18 cellular contexts compared by ENCODE assay signal in the genomic region with DNA sequence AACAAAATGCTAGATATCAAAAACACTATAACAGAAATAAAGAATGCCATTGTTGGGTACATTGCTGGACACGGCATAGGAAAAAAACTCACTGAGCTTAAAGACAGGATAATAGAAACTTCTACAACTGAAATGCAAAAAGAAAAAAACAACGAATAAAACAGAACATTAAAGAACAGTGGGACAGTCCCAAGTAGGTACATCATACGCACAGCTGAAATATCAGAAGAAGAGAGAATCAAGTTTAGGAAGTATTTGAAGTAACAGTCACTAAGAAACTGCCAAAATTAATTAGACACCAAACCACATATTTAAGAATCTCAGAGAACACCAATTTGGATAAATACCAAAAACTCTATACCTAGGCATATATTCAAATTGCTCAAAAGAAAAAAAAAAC. TPM values are rescaled to one million over a fixed set of nuclear protein-coding genes. Genes with fewer than 3 reads are reported as not detected.
DNase-seq lines count a peak whose midpoint lies in the region; ATAC-seq and TF ChIP-seq lines count a peak whose summit lies in the region.
"Had no signal": no experiment of that assay in that cellular context is flagged by ENCODE, and none has a peak within 500 bp of the region (broad histone marks: within the 10 kb centered on the region; RNA-seq: fewer than 3 reads in every experiment).

No MANE protein-coding gene starts in this region.

- no peak for DNase-seq in activated CD4-positive, alpha-beta T cell treated with anti-CD3 and anti-CD28 coated beads, Interleukin-2, amount 10 ng/mL, durations not matched to agents 24 days and 14 days
- DNase-seq in activated CD4-positive, alpha-beta T cell treated with anti-CD3 and anti-CD28 coated beads, Interleukin-2, amount 50 U/mL, for 48 hours = no peak
- no peak for DNase-seq in activated naive CD4-positive, alpha-beta T cell treated with anti-CD3 and anti-CD28 coated beads, Interleukin-2, amount 50 U/mL, for 16 hours
- no peak for DNase-seq in mesothelial cell of epicardium (ENCODE audit: low spot score in 2 of 2, unreplicated experiment in 2 of 2)
- no peak for DNase-seq in ovary
- DNase-seq: 8988T; CD4-positive, alpha-beta memory T cell; DMS153; DMS79; GDM1; GOT3; H7; HFFc6 had no signal

- H3K27me3 Mint-ChIP-seq in activated CD4-positive, alpha-beta T cell treated with anti-CD3 and anti-CD28 coated beads, Interleukin-2, amount 10 ng/mL, durations not matched to agents 24 days and 14 days = no peaks in the 10 kb centered on the region
- no peaks in the 10 kb centered on the region for H3K27me3 Mint-ChIP-seq in activated naive CD4-positive, alpha-beta T cell treated with anti-CD3 and anti-CD28 coated beads, Interleukin-2, amount 50 U/mL, for 24 hours
- no peaks in the 10 kb centered on the region for H3K27me3 Mint-ChIP-seq in mesothelial cell of epicardium (ENCODE audit: low read depth)
- H3K27me3 Mint-ChIP-seq: CD4-positive, alpha-beta memory T cell had no signal

- TF ChIP-seq CTCF in mesothelial cell of epicardium (IDR thresholded peaks at IDR 0.05; ENCODE audit: unreplicated experiment) = no peak
- TF ChIP-seq CTCF in ovary (IDR thresholded peaks at IDR 0.05) = no peak

- no peaks in the 10 kb centered on the region for H3K9me3 ChIP-seq in ovary

- TF ChIP-seq EP300 in ovary (IDR thresholded peaks at IDR 0.05) = no peak

- peak overlapping the region; percentile 25 for H3K27ac Mint-ChIP-seq in activated CD4-positive, alpha-beta T cell treated with anti-CD3 and anti-CD28 coated beads, Interleukin-2, amount 10 ng/mL, durations not matched to agents 24 days and 14 days
- H3K27ac Mint-ChIP-seq in activated naive CD4-positive, alpha-beta T cell treated with anti-CD3 and anti-CD28 coated beads, Interleukin-2, amount 50 U/mL, for 24 hours = peak overlapping the region; percentile 18
- H3K27ac Mint-ChIP-seq in mesothelial cell of epicardium = peak overlapping the region; percentile 12
- H3K27ac Mint-ChIP-seq: HFFc6 had no signal

- WGBS in ovary, 3 donors = 86 to 88% (median 87%) methylated on average over 3 of the region's 3 CpGs

- no peak for ATAC-seq in HG02938 (IDR thresholded peaks at IDR 0.05; ENCODE audit: unreplicated experiment)
- ATAC-seq: HCT116 had no signal

- no peak overlapping the region for H3K27ac ChIP-seq in ovary
- H3K27ac ChIP-seq: BLaER1 had no signal

- H3K4me1 ChIP-seq in ovary (ENCODE audit: insufficient read depth) = no peaks in the 10 kb centered on the region
- H3K4me1 ChIP-seq: BLaER1 had no signal

- intact Hi-C loops in activated CD4-positive, alpha-beta T cell treated with anti-CD3 and anti-CD28 coated beads, Interleukin-2, amount 10 ng/mL, durations not matched to agents 24 days and 14 days (cut with micrococcal nuclease) = no loop called here
- intact Hi-C loops in ovary (cut with DNase I) = loop anchor here in 1 of 4 donors (10.0 kb wide), 1 partner anchor 920 kb away; no protein-coding TSS in a partner anchor

- peaks cover 16% of the 10 kb centered on the region for H3K36me3 Mint-ChIP-seq in activated CD4-positive, alpha-beta T cell treated with anti-CD3 and anti-CD28 coated beads, Interleukin-2, amount 10 ng/mL, durations not matched to agents 24 days and 14 days (ENCODE audit: low read depth)
- peaks cover 27% of the 10 kb centered on the region for H3K36me3 Mint-ChIP-seq in activated naive CD4-positive, alpha-beta T cell treated with anti-CD3 and anti-CD28 coated beads, Interleukin-2, amount 50 U/mL, for 24 hours
- H3K36me3 Mint-ChIP-seq in mesothelial cell of epicardium = peaks cover 25% of the 10 kb centered on the region

- H3K9me3 Mint-ChIP-seq in activated CD4-positive, alpha-beta T cell treated with anti-CD3 and anti-CD28 coated beads, Interleukin-2, amount 10 ng/mL, durations not matched to agents 24 days and 14 days = no peaks in the 10 kb centered on the region
- no peaks in the 10 kb centered on the region for H3K9me3 Mint-ChIP-seq in activated naive CD4-positive, alpha-beta T cell treated with anti-CD3 and anti-CD28 coated beads, Interleukin-2, amount 50 U/mL, for 24 hours
- peaks cover 15% of the 10 kb centered on the region for H3K9me3 Mint-ChIP-seq in mesothelial cell of epicardium
- H3K9me3 Mint-ChIP-seq: HFFc6 had no signal

- H3K4me1 Mint-ChIP-seq in activated CD4-positive, alpha-beta T cell treated with anti-CD3 and anti-CD28 coated beads, Interleukin-2, amount 10 ng/mL, durations not matched to agents 24 days and 14 days = peaks cover 15% of the 10 kb centered on the region
- peaks cover 53% of the 10 kb centered on the region for H3K4me1 Mint-ChIP-seq in activated naive CD4-positive, alpha-beta T cell treated with anti-CD3 and anti-CD28 coated beads, Interleukin-2, amount 50 U/mL, for 24 hours
- peaks cover 5% of the 10 kb centered on the region for H3K4me1 Mint-ChIP-seq in mesothelial cell of epicardium

- H3K4me3 Mint-ChIP-seq in activated CD4-positive, alpha-beta T cell treated with anti-CD3 and anti-CD28 coated beads, Interleukin-2, amount 10 ng/mL, durations not matched to agents 24 days and 14 days = no peak overlapping the region
- H3K4me3 Mint-ChIP-seq in activated naive CD4-positive, alpha-beta T cell treated with anti-CD3 and anti-CD28 coated beads, Interleukin-2, amount 50 U/mL, for 24 hours = no peak overlapping the region
- no peak overlapping the region for H3K4me3 Mint-ChIP-seq in mesothelial cell of epicardium
- H3K4me3 Mint-ChIP-seq: CD14-positive monocyte, HFFc6 had no signal

- no peak for TF ChIP-seq POLR2A in ovary (IDR thresholded peaks at IDR 0.05)

- no peaks in the 10 kb centered on the region for H3K36me3 ChIP-seq in ovary

- no peaks in the 10 kb centered on the region for H3K27me3 ChIP-seq in ovary
- H3K27me3 ChIP-seq: BLaER1 had no signal

- H3K4me3 ChIP-seq in ovary = no peak overlapping the region
- H3K4me3 ChIP-seq: BLaER1 had no signal

RNA-seq across cellular contexts. Expression of gene RAB28, which starts 19.2 kb away (rescaled TPM):
- total RNA-seq in activated CD4-positive, alpha-beta T cell treated with anti-CD3 and anti-CD28 coated beads, Interleukin-2, amount 10 ng/mL, durations not matched to agents 24 days and 14 days = 19.5 and 20.5 TPM in 2 replicates
- total RNA-seq in mesothelial cell of epicardium (17.9 to 18.9 TPM (median 18.4 TPM) in 3 replicates), ovary (10 to 100 TPM; 18.5 to 24.2 (median 20.0) TPM)
- polyA plus RNA-seq in ovary = 10 to 100 TPM; 17.4 to 20.2 TPM
